ENCODE assay signal across 8 cellular contexts in genomic region chr15:96491696-96492644, GRCh38.
A peak's percentile ranks its signal among the peaks of the same experiment; 100 is the strongest.
DNase-seq lines count a peak whose midpoint lies in the region; ATAC-seq, FAIRE-seq and TF ChIP-seq lines count a peak whose summit lies in the region.
"Not testable (repeated sequence)": the region's sequence is repeated elsewhere in the genome, so short reads cannot be mapped to it uniquely, and the experiment has no call there.

No MANE protein-coding gene starts in this region.

- H3K9me3 Mint-ChIP-seq in H9; endothelial cell (ENCODE audit: unreplicated experiment): not testable (repeated sequence)

- H3K36me3 Mint-ChIP-seq in H9 (ENCODE audit: insufficient read depth in 1 of 3, low read depth in 3 of 3); endothelial cell (ENCODE audit: low read depth, unreplicated experiment): not testable (repeated sequence)

- H3K4me1 Mint-ChIP-seq in H9; endothelial cell (ENCODE audit: unreplicated experiment): not testable (repeated sequence)

- H3K79me2 ChIP-seq in DND-41 (ENCODE audit: insufficient read depth, low read length); H9 (ENCODE audit: insufficient read depth, low read length); GM12878 (ENCODE audit: control insufficient read depth, insufficient read depth, low read length): not testable (repeated sequence)

- H2BK120ac ChIP-seq in H9 (ENCODE audit: low read depth, low read length, poor library complexity, severe bottlenecking), result not testable (repeated sequence)

- H2BK5ac ChIP-seq in H9 (ENCODE audit: insufficient read length, low read length), result not testable (repeated sequence)

- not testable (repeated sequence) for H2AK5ac ChIP-seq in H9 (ENCODE audit: insufficient read length, low read length)

- not testable (repeated sequence) for H3K36me3 ChIP-seq in DND-41 (ENCODE audit: insufficient read depth, low read length); GM12878 (ENCODE audit: control insufficient read depth in 2 of 2, insufficient read depth in 2 of 2, low read length in 1 of 2); mesodermal cell (ENCODE audit: control insufficient read depth, insufficient read depth, low read length); neuron (ENCODE audit: insufficient read depth, low read length)

- not testable (repeated sequence) for TF ChIP-seq EP300 in GM12878 (IDR thresholded peaks at IDR 0.05; ENCODE audit: borderline replicate concordance in 1 of 2, control insufficient read depth in 1 of 2, low read depth in 2 of 2, low read length in 2 of 2)

- POLR2A ChIA-PET in GM12878 (lab: Charles Lee), result interaction anchor here (1.5 kb wide), 1 partner anchor 93 kb away, joined by 3 read pairs; no protein-coding TSS in a partner anchor

- H3K79me1 ChIP-seq in H9 (ENCODE audit: insufficient read depth, low read depth, low read length, poor library complexity, severe bottlenecking), result not testable (repeated sequence)

- peaks cover 14% of the 10 kb centered on the region for H3K4me1 ChIP-seq in DND-41 (ENCODE audit: insufficient read depth, low read length)
- H3K4me1 ChIP-seq in H9 (ENCODE audit: insufficient read depth, low read length); GM12878 (ENCODE audit: control insufficient read depth, insufficient read depth, low read length); mesodermal cell (ENCODE audit: control insufficient read depth, insufficient read depth, low read length, poor library complexity, severe bottlenecking); neuron (ENCODE audit: insufficient read depth, low read length): not testable (repeated sequence)

- H3K14ac ChIP-seq in H9 (ENCODE audit: insufficient read depth, low read length), result not testable (repeated sequence)

- ATAC-seq in DND-41 (ENCODE audit: insufficient read depth, low read depth), result not testable (repeated sequence)
- peak; percentile 77 for ATAC-seq in GM12878

- H3K27me3 ChIP-seq in DND-41 (ENCODE audit: insufficient read depth, low read length, poor library complexity); H9 (ENCODE audit: insufficient read depth, low read length); GM12878 (replicated peaks in 1 of 2; ENCODE audit: control insufficient read depth in 2 of 2, insufficient read depth in 2 of 2, low read length in 1 of 2); neuron (ENCODE audit: insufficient read depth, low read length): not testable (repeated sequence)

- H3K18ac ChIP-seq in H9 (ENCODE audit: insufficient read length, low read depth, low read length), result not testable (repeated sequence)

- TF ChIP-seq CTCF in DND-41 (IDR thresholded peaks at IDR 0.05; ENCODE audit: borderline replicate concordance, extremely low read depth, low read length, poor library complexity, severe bottlenecking) (peak; percentile 5), H9 (conservative IDR thresholded peaks at IDR 0.05) (peak; percentile 59), GM12878 (IDR thresholded peaks at IDR 0.05 in 2 of 3, conservative IDR thresholded peaks at IDR 0.05 in 1 of 3; ENCODE audit: control insufficient read depth in 2 of 3, extremely low read depth in 1 of 3, insufficient read depth in 1 of 3, low read depth in 3 of 3, low read length in 3 of 3) (peak in 2 of 3 experiments; percentile 30 to 42; a peak in 3 of 6 replicates), endothelial cell (IDR thresholded peaks at IDR 0.05; ENCODE audit: unreplicated experiment) (peak; percentile 12)
- TF ChIP-seq CTCF in NB4 (IDR thresholded peaks at IDR 0.05; ENCODE audit: low read depth, low read length), result not testable (repeated sequence)

- H3K27ac Mint-ChIP-seq in H9; endothelial cell (ENCODE audit: unreplicated experiment): not testable (repeated sequence)

- in situ Hi-C loops in GM12878 (cut with MboI), result not testable (repeated sequence)

- not testable (repeated sequence) for TF ChIP-seq RAD21 in GM12878 (IDR thresholded peaks at IDR 0.05; ENCODE audit: insufficient read depth, low read depth, low read length)

- not testable (repeated sequence) for H2BK20ac ChIP-seq in H9 (ENCODE audit: low read depth, low read length, poor library complexity, severe bottlenecking)

- WGBS in H9 (ENCODE audit: extremely low coverage, insufficient read length, low lambda C conversion rate), result no CpG with 5 or more reads among the region's 58 CpGs
- 69% methylated on average over 55 of the region's 58 CpGs for WGBS in GM12878 (ENCODE audit: insufficient coverage, insufficient replicate concordance, low lambda C conversion rate, missing lambda C conversion rate)
- WGBS in mesodermal cell (ENCODE audit: insufficient coverage in 2 of 2), 2 experiments, result 84 to 88% methylated on average over 28 to 41 of the region's 58 CpGs

- not testable (repeated sequence) for H4K5ac ChIP-seq in H9 (ENCODE audit: insufficient read length, low read depth, low read length)

- not testable (repeated sequence) for H2AFZ ChIP-seq in DND-41 (ENCODE audit: low read depth, low read length); H9 (ENCODE audit: low read length)
- H2AFZ ChIP-seq in GM12878 (ENCODE audit: control insufficient read depth, low read depth, low read length) (0 out of 2 replicates have a peak overlapping the region, but pooled peaks have one; percentile 12), neuron (ENCODE audit: low read depth, low read length) (peak overlapping the region; percentile 82)

- RAD21 ChIA-PET in GM12878 (lab: Charles Lee; ENCODE audit: unreplicated experiment), result interaction anchor here (0.6 to 3.0 kb wide), 23 partner anchors 9 to 754 kb away, joined by 3 to 20 read pairs (median 3); no protein-coding TSS in a partner anchor

- H4K8ac ChIP-seq in H9 (replicated peaks; ENCODE audit: insufficient read length, low read depth, low read length), result not testable (repeated sequence)

- H3K27ac ChIP-seq in DND-41 (ENCODE audit: low read length); H9 (ENCODE audit: insufficient read length, low read depth, low read length); GM12878 (ENCODE audit: control insufficient read depth, insufficient read depth); mesodermal cell (ENCODE audit: low read depth, low read length, severe bottlenecking): not testable (repeated sequence)

- H3K4me2 ChIP-seq in DND-41 (ENCODE audit: insufficient read depth, low read length); H9 (ENCODE audit: insufficient read depth, insufficient read length, low read length); GM12878 (ENCODE audit: control insufficient read depth, insufficient read depth): not testable (repeated sequence)

- not testable (repeated sequence) for DNase-seq in DND-41; NB4 (ENCODE audit: low read depth)
- DNase-seq in H9 (peak; percentile 69), GM12878 (ENCODE audit: low read depth, low spot score) (peak; percentile 3), endothelial cell (ENCODE audit: low spot score) (peak; percentile 37)

- BruUV-seq in GM12878 (replicated peaks; lab: Mats Ljungman, UMichigan), result TSS peak; percentile 44

- H4K20me1 ChIP-seq in DND-41 (ENCODE audit: insufficient read depth, low read length); H9 (ENCODE audit: control insufficient read depth, insufficient read depth, insufficient read length); GM12878 (ENCODE audit: control insufficient read depth, insufficient read depth): not testable (repeated sequence)

- H3K4me3 Mint-ChIP-seq in H9, result peak overlapping the region in 1 of 2 experiments; percentile 49; a peak in 2 of 5 replicates
- H3K4me3 Mint-ChIP-seq in endothelial cell (ENCODE audit: unreplicated experiment), result peak overlapping the region; percentile 83

- H3T11ph ChIP-seq in H9 (ENCODE audit: low read length), result not testable (repeated sequence)

- not testable (repeated sequence) for H4K91ac ChIP-seq in H9 (ENCODE audit: insufficient read length, low read depth, low read length)

- FAIRE-seq in GM12878 (lab: Jason Lieb, UNC), result not testable (repeated sequence)

- CTCF ChIA-PET in GM12878 (lab: Yijun Ruan, JAX), result interaction anchor here (0.6 to 3.2 kb wide), 29 partner anchors 8 to 1467 kb away, joined by 3 to 33 read pairs (median 4); no protein-coding TSS in a partner anchor

- H3K27me3 Mint-ChIP-seq in H9 (ENCODE audit: low read depth), result peaks cover 21% of the 10 kb centered on the region
- not testable (repeated sequence) for H3K27me3 Mint-ChIP-seq in endothelial cell (ENCODE audit: unreplicated experiment)

- not testable (repeated sequence) for TF ChIP-seq POLR2A in NB4 (IDR thresholded peaks at IDR 0.05; ENCODE audit: extremely low read depth, insufficient read length); GM12878 (IDR thresholded peaks at IDR 0.05; ENCODE audit: low read depth, low read length)

- not testable (repeated sequence) for H3K23me2 ChIP-seq in H9 (ENCODE audit: insufficient read length, low read depth, low read length, poor library complexity, severe bottlenecking)

- H3K9me3 ChIP-seq in DND-41 (ENCODE audit: insufficient read depth, low read length, severe bottlenecking); H9 (ENCODE audit: control insufficient read depth, low read depth, low read length); GM12878 (replicated peaks; ENCODE audit: control insufficient read depth, insufficient read depth, low read length); mesodermal cell (ENCODE audit: control insufficient read depth, low read length); neuron (ENCODE audit: low read length): not testable (repeated sequence)

- not testable (repeated sequence) for H3K56ac ChIP-seq in H9 (ENCODE audit: insufficient read length, low read depth, low read length)

- not testable (repeated sequence) for H2BK12ac ChIP-seq in H9 (ENCODE audit: insufficient read length, low read depth, low read length)

- H3K4me3 ChIP-seq in DND-41 (ENCODE audit: low read depth in 1 of 2, low read length in 2 of 2); GM12878: not testable (repeated sequence)
- peak overlapping the region; percentile 74 for H3K4me3 ChIP-seq in NB4 (ENCODE audit: low read depth, low read length)
- peak overlapping the region; percentile 10 for H3K4me3 ChIP-seq in iPS-11a (ENCODE audit: low read depth, low read length)
- H3K4me3 ChIP-seq in mesodermal cell (ENCODE audit: extremely low read depth, insufficient read depth, low read length, poor library complexity, severe bottlenecking), result peak overlapping the region; percentile 22
- H3K4me3 ChIP-seq in neuron (ENCODE audit: low read length), result peak overlapping the region; percentile 51

- H3K4ac ChIP-seq in H9 (ENCODE audit: low read depth, low read length), result not testable (repeated sequence)

- SMC1A ChIA-PET in GM12878 (lab: Charles Lee; ENCODE audit: uncharacterized antibody, unreplicated experiment), result interaction anchor here (0.9 to 4.3 kb wide), 19 partner anchors 9 to 754 kb away, joined by 3 to 26 read pairs (median 5); no protein-coding TSS in a partner anchor

- H3K9ac ChIP-seq in DND-41 (ENCODE audit: low read depth, low read length); H9 (ENCODE audit: extremely low read depth, insufficient read length, low read length); GM12878 (ENCODE audit: control insufficient read depth, insufficient read depth, low read length): not testable (repeated sequence)

- intact Hi-C loops in GM12878 (cut with micrococcal nuclease; ENCODE audit: unreplicated experiment), result loop anchor here (2.0 to 5.0 kb wide), 2 partner anchors 90 to 401 kb away; no protein-coding TSS in a partner anchor

- H2BK15ac ChIP-seq in H9 (ENCODE audit: low read depth, low read length), result not testable (repeated sequence)

- not testable (repeated sequence) for H3K23ac ChIP-seq in H9 (ENCODE audit: insufficient read length, low read depth, low read length)
